Comparison of ENCODE assay signal across 24 cellular contexts in the genomic region with DNA sequence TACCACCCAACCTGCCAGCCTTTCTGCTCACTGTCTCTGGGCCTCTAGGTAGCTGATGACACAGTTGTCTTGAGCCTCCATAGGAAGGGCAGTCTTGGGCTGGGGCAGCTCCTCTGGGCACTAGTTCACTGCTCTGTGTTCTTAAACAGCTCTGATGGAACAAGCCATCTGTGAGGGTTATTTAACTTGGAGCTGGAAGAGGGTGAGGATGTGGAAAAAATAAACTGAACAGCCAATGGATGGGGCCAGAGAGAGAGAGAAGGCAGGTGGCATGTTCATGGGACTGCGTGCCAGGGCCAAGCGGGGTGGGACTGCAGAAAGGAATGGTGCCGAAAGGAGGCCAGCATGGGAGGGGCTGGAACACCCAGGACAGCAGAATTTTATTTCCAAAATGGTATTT. TPM values are rescaled to one million over a fixed set of nuclear protein-coding genes. Genes with fewer than 3 reads are reported as not detected.
DNase-seq lines count a peak whose midpoint lies in the region; ATAC-seq and TF ChIP-seq lines count a peak whose summit lies in the region.
"Had no signal": no experiment of that assay in that cellular context is flagged by ENCODE, and none has a peak within 500 bp of the region (broad histone marks: within the 10 kb centered on the region; RNA-seq: fewer than 3 reads in every experiment).

No MANE protein-coding gene starts in this region.

- TF ChIP-seq CTCF in gastroesophageal sphincter (IDR thresholded peaks at IDR 0.05) (no peak), psoas muscle (IDR thresholded peaks at IDR 0.05) (no peak), suprapubic skin (IDR thresholded peaks at IDR 0.05) (no peak)

- peaks cover 17% of the 10 kb centered on the region for H3K4me1 ChIP-seq in BLaER1
- H3K4me1 ChIP-seq in gastroesophageal sphincter = peaks cover 0 to 42% (median 8%) of the 10 kb centered on the region in 3 donors
- H3K4me1 ChIP-seq in psoas muscle = peaks cover 5% of the 10 kb centered on the region
- peaks cover 37% of the 10 kb centered on the region for H3K4me1 ChIP-seq in suprapubic skin
- H3K4me1 ChIP-seq: pancreas had no signal

- WGBS in gastroesophageal sphincter (ENCODE audit: low coverage in 1 of 2), 2 donors = 25% methylated on average over 3 of the region's 3 CpGs; no CpG with 5 or more reads in 1 of the 2 donors
- 15 to 39% (median 31%) methylated on average over 3 of the region's 3 CpGs for WGBS in psoas muscle, 3 donors
- WGBS in suprapubic skin = 22% methylated on average over 3 of the region's 3 CpGs

- ATAC-seq in gastroesophageal sphincter (peak; percentile 48), psoas muscle (peak; percentile 34 to 63 (median 58)), HG03139 (IDR thresholded peaks at IDR 0.05; ENCODE audit: unreplicated experiment) (no peak)
- ATAC-seq: natural killer cell, T-cell had no signal

- peak overlapping the region; percentile 3; the same call in 1 of the 2 replicates for H3K4me2 ChIP-seq in BLaER1

- TF ChIP-seq POLR2A in gastroesophageal sphincter (IDR thresholded peaks at IDR 0.05) = no peak
- TF ChIP-seq POLR2A in suprapubic skin (IDR thresholded peaks at IDR 0.05) = no peak

- no peaks in the 10 kb centered on the region for H3K27me3 ChIP-seq in BLaER1
- H3K27me3 ChIP-seq in gastroesophageal sphincter = no peaks in the 10 kb centered on the region
- no peaks in the 10 kb centered on the region for H3K27me3 ChIP-seq in psoas muscle (ENCODE audit: insufficient read depth in 3 of 3, low read length in 2 of 3)
- H3K27me3 ChIP-seq in suprapubic skin = no peaks in the 10 kb centered on the region
- H3K27me3 ChIP-seq: MG63, pancreas had no signal

- peak; percentile 45 for DNase-seq in NCI-H1694 (lab: John Stamatoyannopoulos, UW)
- no peak for DNase-seq in psoas muscle
- DNase-seq in suprapubic skin (ENCODE audit: low spot score in 2 of 2) = no peak
- DNase-seq in activated CD4-positive, alpha-beta T cell treated with anti-CD3 and anti-CD28 coated beads, Interleukin-2, amount 50 U/mL, for 1 hour = no peak
- no peak for DNase-seq in UCSD-AML1 (lab: John Stamatoyannopoulos, UW; ENCODE audit: unreplicated experiment)
- DNase-seq: activated CD8-positive, alpha-beta memory T cell treated with anti-CD3 and anti-CD28 coated beads, Interleukin-2, amount 50 U/mL, for 48 hours; activated naive CD4-positive, alpha-beta T cell; CD4-positive, alpha-beta memory T cell; DMS53; hippocampal formation; islet precursor cell; MG63; natural killer cell; NCI-H187 treated with DMSO at 0.1 percent for 48 hours; NCI-H345; pancreas; SHP77; stimulated activated CD4-positive, alpha-beta T cell treated with anti-CD3 and anti-CD28 coated beads, Interleukin-4, amount 100 ng/mL, for 1 hour; T-cell had no signal

- no peak for TF ChIP-seq EP300 in gastroesophageal sphincter (IDR thresholded peaks at IDR 0.05)
- TF ChIP-seq EP300 in suprapubic skin (IDR thresholded peaks at IDR 0.05) = no peak

- intact Hi-C loops in psoas muscle (cut with DNase I) = no loop called here

- H3K4me3 ChIP-seq in BLaER1 (no peak overlapping the region), gastroesophageal sphincter (no peak overlapping the region), psoas muscle (no peak overlapping the region), suprapubic skin (no peak overlapping the region)
- H3K4me3 ChIP-seq: MG63, pancreas had no signal

- H3K9me3 ChIP-seq in BLaER1 (no peaks in the 10 kb centered on the region), gastroesophageal sphincter (no peaks in the 10 kb centered on the region), psoas muscle (no peaks in the 10 kb centered on the region), suprapubic skin (no peaks in the 10 kb centered on the region)
- H3K9me3 ChIP-seq: MG63, pancreas had no signal

- H3K27ac ChIP-seq in BLaER1 (no peak overlapping the region), gastroesophageal sphincter (peak overlapping the region in 3 of 4 donors; percentile 5 to 30 (median 7)), psoas muscle (peak overlapping the region; percentile 53), suprapubic skin (no peak overlapping the region)
- H3K27ac ChIP-seq: HL-60, pancreas, VCaP had no signal

- peaks cover 35% of the 10 kb centered on the region for H3K36me3 ChIP-seq in BLaER1
- no peaks in the 10 kb centered on the region for H3K36me3 ChIP-seq in gastroesophageal sphincter
- no peaks in the 10 kb centered on the region for H3K36me3 ChIP-seq in psoas muscle (ENCODE audit: insufficient read depth in 1 of 2, low read depth in 1 of 2)
- H3K36me3 ChIP-seq in suprapubic skin = no peaks in the 10 kb centered on the region
- H3K36me3 ChIP-seq: MG63, pancreas had no signal

- H4K20me1 ChIP-seq in BLaER1 = 0 out of 2 replicates have a peak, but pooled peaks cover 6% of the 10 kb centered on the region

- H3K9ac ChIP-seq in BLaER1 = no peak overlapping the region

RNA-seq across cellular contexts. Expression of gene HIC1, which starts 52.6 kb away (rescaled TPM):
- total RNA-seq in gastroesophageal sphincter (10 to 100 TPM; 32.8 to 56.2 (median 41.6) TPM), psoas muscle (10 to 100 TPM in 1 of 4 donors, 1 to 10 TPM in 3; 4.3 to 12.6 (median 9.4) TPM), suprapubic skin (1 to 10 TPM; 2.7 to 9.5 (median 4.9) TPM)
- 1 to 10 TPM; 2.0 to 3.5 (median 2.1) TPM for polyA plus RNA-seq in psoas muscle

Comparison
In these comparisons a context has a peak if more than half of its experiments do, and no peak if none do; other contexts are left out.
1. H3K27ac ChIP-seq: peak in gastroesophageal sphincter (3 of 4) and psoas muscle (single experiment); none in BLaER1 (single experiment) and suprapubic skin (single experiment).